11 cellular contexts compared by ENCODE assay signal in the genomic region with DNA sequence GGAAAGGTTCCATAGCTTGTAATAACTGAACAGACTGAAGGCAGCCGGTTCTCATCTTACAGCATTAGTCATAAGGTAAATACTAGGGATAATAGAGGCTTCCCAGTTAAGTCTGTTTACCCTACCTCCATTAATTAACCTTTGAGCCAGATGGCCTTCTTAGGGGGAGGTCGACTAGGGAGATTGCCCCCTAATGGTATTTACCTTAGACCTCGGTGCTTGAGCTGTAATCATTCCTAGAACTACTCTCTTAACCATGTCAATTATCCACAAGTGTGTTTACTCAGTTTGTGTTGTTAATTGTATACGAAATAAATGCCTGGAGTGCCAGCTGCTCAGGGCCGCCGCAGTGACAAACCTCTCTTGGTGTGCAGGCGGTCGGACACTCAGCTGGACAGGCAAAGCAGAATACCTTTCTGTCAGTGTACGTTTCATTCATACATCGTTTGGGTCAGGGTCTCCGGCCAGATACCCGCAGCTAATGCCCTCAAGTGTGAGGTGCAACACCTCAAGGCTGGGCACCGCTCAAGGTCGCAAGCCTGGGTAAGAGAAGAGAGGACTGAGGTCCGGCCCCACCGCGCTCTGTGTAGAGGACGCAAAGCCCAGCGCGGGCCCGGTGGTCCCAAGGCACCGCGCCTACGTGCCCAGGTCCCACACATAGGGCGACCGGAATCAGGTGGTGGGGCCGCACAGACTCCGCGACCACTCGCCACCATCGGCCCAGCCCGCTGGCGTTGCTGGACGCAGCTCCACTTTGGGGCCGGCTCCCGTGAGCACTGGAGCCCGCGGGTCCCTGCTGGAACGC.
DNase-seq lines count a peak whose midpoint lies in the region; ATAC-seq and TF ChIP-seq lines count a peak whose summit lies in the region.
"Had no signal": no experiment of that assay in that cellular context is flagged by ENCODE, and none has a peak within 500 bp of the region (broad histone marks: within the 10 kb centered on the region; RNA-seq: fewer than 3 reads in every experiment).

No MANE protein-coding gene starts in this region.

- WGBS in aorta, 2 donors, result 48% methylated on average over 39 of the region's 39 CpGs; no CpG with 5 or more reads in 1 of the 2 donors

- H3K4me1 ChIP-seq in ACC112 (ENCODE audit: control insufficient read depth, insufficient read depth, low read length, unreplicated experiment), result no peaks in the 10 kb centered on the region
- H3K4me1 ChIP-seq in aorta (ENCODE audit: control insufficient read depth in 1 of 2, insufficient read depth in 2 of 2, low read length in 2 of 2), result no peaks in the 10 kb centered on the region
- H3K4me1 ChIP-seq in osteoblast (ENCODE audit: insufficient read depth, low read length), result no peaks in the 10 kb centered on the region
- H3K4me1 ChIP-seq: adrenal gland had no signal

- POLR2A ChIA-PET in CD4-positive, alpha-beta T cell (lab: Charles Lee), result interaction anchor here (0.8 to 2.5 kb wide), 3 partner anchors 13 to 30 kb away, joined by 3 to 16 read pairs (median 5); no protein-coding TSS in a partner anchor
- POLR2A ChIA-PET in activated CD4-positive, alpha-beta memory T cell treated with anti-CD3 and anti-CD28 coated beads for 36 hours (lab: Charles Lee), result no interaction called here

- no peaks in the 10 kb centered on the region for H3K36me3 ChIP-seq in ACC112 (ENCODE audit: insufficient read depth, low read length)
- no peaks in the 10 kb centered on the region for H3K36me3 ChIP-seq in aorta (ENCODE audit: control insufficient read depth in 1 of 2, insufficient read depth in 2 of 2, low read length in 1 of 2)
- H3K36me3 ChIP-seq in osteoblast (ENCODE audit: insufficient read depth, low read length), result no peaks in the 10 kb centered on the region
- H3K36me3 ChIP-seq: adrenal gland had no signal

- H3K36me3 Mint-ChIP-seq in CD4-positive, alpha-beta T cell (ENCODE audit: low read depth), result no peaks in the 10 kb centered on the region
- no peaks in the 10 kb centered on the region for H3K36me3 Mint-ChIP-seq in activated CD4-positive, alpha-beta memory T cell treated with anti-CD3 and anti-CD28 coated beads for 36 hours
- no peaks in the 10 kb centered on the region for H3K36me3 Mint-ChIP-seq in memory B cell

- peak overlapping the region; percentile 70 for H3K4me3 ChIP-seq in ACC112 (ENCODE audit: low read depth, low read length)
- no peak overlapping the region for H3K4me3 ChIP-seq in aorta (ENCODE audit: low read length in 2 of 2)
- H3K4me3 ChIP-seq in osteoblast (ENCODE audit: insufficient read depth, low read length), result no peak overlapping the region
- H3K4me3 ChIP-seq: adrenal gland had no signal

- no peak overlapping the region for H2AFZ ChIP-seq in ACC112 (ENCODE audit: low read length, unreplicated experiment)
- H2AFZ ChIP-seq in osteoblast (ENCODE audit: low read length), result no peak overlapping the region

- peak overlapping the region; percentile 26; the same call in 1 of the 2 replicates for H3K27ac ChIP-seq in ACC112 (ENCODE audit: low read depth, low read length)
- no peak overlapping the region for H3K27ac ChIP-seq in CD4-positive, alpha-beta T cell (ENCODE audit: low read depth, low read length)
- H3K27ac ChIP-seq in aorta (ENCODE audit: low read depth in 1 of 2, low read length in 2 of 2), result peak overlapping the region in 1 of 2 donors; percentile 32
- no peak overlapping the region for H3K27ac ChIP-seq in osteoblast (ENCODE audit: low read depth, low read length)
- H3K27ac ChIP-seq: adrenal gland had no signal

- no peak for TF ChIP-seq CTCF in CD4-positive, alpha-beta T cell (IDR thresholded peaks at IDR 0.05)
- TF ChIP-seq CTCF in osteoblast (IDR thresholded peaks at IDR 0.05; ENCODE audit: extremely low read depth, low read depth, low read length), result no peak

- ATAC-seq in CD4-positive, alpha-beta T cell (ENCODE audit: poor library complexity), result no peak
- ATAC-seq in memory B cell (ENCODE audit: low read depth) (no peak), aorta (ENCODE audit: low FRiP score) (no peak)

- DNase-seq in CD4-positive, alpha-beta T cell, result no peak
- no peak for DNase-seq in activated CD4-positive, alpha-beta memory T cell treated with anti-CD3 and anti-CD28 coated beads for 36 hours
- DNase-seq in memory B cell (ENCODE audit: low spot score in 2 of 2) (no peak), NCI-H774 (lab: John Stamatoyannopoulos, UW) (no peak), aorta (no peak), osteoblast (ENCODE audit: insufficient read length, low spot score, missing footprints) (no peak)
- DNase-seq: islet precursor cell, NCI-H1105 treated with DMSO at 0.1 percent for 48 hours had no signal

- no peaks in the 10 kb centered on the region for H3K27me3 ChIP-seq in ACC112 (ENCODE audit: insufficient read depth, low read length)
- H3K27me3 ChIP-seq in CD4-positive, alpha-beta T cell (ENCODE audit: control insufficient read depth, insufficient read depth, low read length), result no peaks in the 10 kb centered on the region
- H3K27me3 ChIP-seq in aorta (ENCODE audit: control insufficient read depth in 1 of 2, insufficient read depth in 2 of 2, low read length in 1 of 2), result no peaks in the 10 kb centered on the region
- no peaks in the 10 kb centered on the region for H3K27me3 ChIP-seq in osteoblast (ENCODE audit: insufficient read depth, low read length)
- H3K27me3 ChIP-seq: adrenal gland had no signal

- H4K20me1 ChIP-seq in osteoblast (ENCODE audit: insufficient read depth, low read length), result no peaks in the 10 kb centered on the region

- no peaks in the 10 kb centered on the region for H3K9me3 Mint-ChIP-seq in CD4-positive, alpha-beta T cell
- H3K9me3 Mint-ChIP-seq in activated CD4-positive, alpha-beta memory T cell treated with anti-CD3 and anti-CD28 coated beads for 36 hours, result no peaks in the 10 kb centered on the region
- H3K9me3 Mint-ChIP-seq in memory B cell, result no peaks in the 10 kb centered on the region
- H3K9me3 Mint-ChIP-seq: stimulated activated effector memory CD8-positive, alpha-beta T cell treated with anti-CD3 and anti-CD28 coated beads, Interleukin-12 subunit alpha, Interleukin-12 subunit beta, amount 100 ng/mL, for 72 hours had no signal

- H3K27ac Mint-ChIP-seq in CD4-positive, alpha-beta T cell, result peak overlapping the region; percentile 91
- no peak overlapping the region for H3K27ac Mint-ChIP-seq in activated CD4-positive, alpha-beta memory T cell treated with anti-CD3 and anti-CD28 coated beads for 36 hours
- H3K27ac Mint-ChIP-seq in memory B cell, result no peak overlapping the region

- intact Hi-C loops in CD4-positive, alpha-beta T cell (cut with DNase I, micrococcal nuclease), result loop anchor here (5.0 kb wide), 2 partner anchors 33 to 1753 kb away; a partner anchor contains a TSS
- intact Hi-C loops in activated CD4-positive, alpha-beta memory T cell treated with anti-CD3 and anti-CD28 coated beads for 36 hours (cut with micrococcal nuclease), result loop anchor here (5.0 kb wide), 2 partner anchors 82 to 1108 kb away; no protein-coding TSS in a partner anchor
- intact Hi-C loops in aorta (cut with DNase I), result no loop called here

- CTCF ChIA-PET in CD4-positive, alpha-beta T cell (lab: Charles Lee), result no interaction called here
- CTCF ChIA-PET in activated CD4-positive, alpha-beta memory T cell treated with anti-CD3 and anti-CD28 coated beads for 36 hours (lab: Charles Lee), result no interaction called here

- H3K9me3 ChIP-seq in CD4-positive, alpha-beta T cell (ENCODE audit: control insufficient read depth, low read length), result no peaks in the 10 kb centered on the region
- H3K9me3 ChIP-seq in aorta (ENCODE audit: control insufficient read depth, low read length), result no peaks in the 10 kb centered on the region
- H3K9me3 ChIP-seq in osteoblast (ENCODE audit: low read depth, low read length), result no peaks in the 10 kb centered on the region
- H3K9me3 ChIP-seq: adrenal gland had no signal

- H3K79me2 ChIP-seq in ACC112 (ENCODE audit: control insufficient read depth, insufficient read depth, low read length, unreplicated experiment), result no peaks in the 10 kb centered on the region
- H3K79me2 ChIP-seq in osteoblast (ENCODE audit: insufficient read depth, low read length), result no peaks in the 10 kb centered on the region

- peak overlapping the region; percentile 86 for H3K4me3 Mint-ChIP-seq in CD4-positive, alpha-beta T cell
- peak overlapping the region; percentile 55 for H3K4me3 Mint-ChIP-seq in activated CD4-positive, alpha-beta memory T cell treated with anti-CD3 and anti-CD28 coated beads for 36 hours
- H3K4me3 Mint-ChIP-seq in memory B cell, result peak overlapping the region; percentile 79

- H3K4me2 ChIP-seq in osteoblast (ENCODE audit: insufficient read depth, low read length), result no peak overlapping the region

- peaks cover 5% of the 10 kb centered on the region for H3K4me1 Mint-ChIP-seq in CD4-positive, alpha-beta T cell (ENCODE audit: low read depth)
- peaks cover 12% of the 10 kb centered on the region for H3K4me1 Mint-ChIP-seq in activated CD4-positive, alpha-beta memory T cell treated with anti-CD3 and anti-CD28 coated beads for 36 hours (ENCODE audit: low read depth)
- H3K4me1 Mint-ChIP-seq in memory B cell, result peaks cover 4% of the 10 kb centered on the region
- H3K4me1 Mint-ChIP-seq: stimulated activated effector memory CD8-positive, alpha-beta T cell treated with anti-CD3 and anti-CD28 coated beads, Interleukin-12 subunit alpha, Interleukin-12 subunit beta, amount 100 ng/mL, for 72 hours had no signal

- no peaks in the 10 kb centered on the region for H3K27me3 Mint-ChIP-seq in CD4-positive, alpha-beta T cell
- H3K27me3 Mint-ChIP-seq in activated CD4-positive, alpha-beta memory T cell treated with anti-CD3 and anti-CD28 coated beads for 36 hours, result no peaks in the 10 kb centered on the region
- H3K27me3 Mint-ChIP-seq in memory B cell, result no peaks in the 10 kb centered on the region

Comparison
In these comparisons a context has a peak if more than half of its experiments do, and no peak if none do; other contexts are left out.
1. intact Hi-C loops: an anchor here in CD4-positive, alpha-beta T cell (5.0 kb wide) and activated CD4-positive, alpha-beta memory T cell treated with anti-CD3 and anti-CD28 coated beads for 36 hours (5.0 kb wide); none called in aorta.